14 cellular contexts compared by ENCODE assay signal in genomic region chr1:81682490-81682889, GRCh38.
DNase-seq lines count a peak whose midpoint lies in the region; ATAC-seq and TF ChIP-seq lines count a peak whose summit lies in the region.
"Had no signal": no experiment of that assay in that cellular context is flagged by ENCODE, and none has a peak within 500 bp of the region (broad histone marks: within the 10 kb centered on the region; RNA-seq: fewer than 3 reads in every experiment).

No MANE protein-coding gene starts in this region.

- H3K36me3 Mint-ChIP-seq in endodermal cell (ENCODE audit: low read depth) (peaks cover 3% of the 10 kb centered on the region), neural progenitor cell (peaks cover 8% of the 10 kb centered on the region)
- no peaks in the 10 kb centered on the region for H3K36me3 Mint-ChIP-seq in activated naive CD4-positive, alpha-beta T cell treated with anti-CD3 and anti-CD28 coated beads for 36 hours (ENCODE audit: low read depth)
- H3K36me3 Mint-ChIP-seq: activated CD8-positive, alpha-beta memory T cell treated with anti-CD3 and anti-CD28 coated beads, Interleukin-2, amount 10 ng/mL, durations not matched to agents 7 days and 5 days; activated naive CD4-positive, alpha-beta T cell treated with anti-CD3 and anti-CD28 coated beads, Interleukin-2, amount 50 U/mL, for 72 hours had no signal

- H3K4me1 ChIP-seq in MM.1S (ENCODE audit: low read length) (peaks cover 14% of the 10 kb centered on the region), endodermal cell (ENCODE audit: control insufficient read depth, insufficient read depth, low read length) (peaks cover 8% of the 10 kb centered on the region), neural progenitor cell (peaks cover 45% of the 10 kb centered on the region)

- intact Hi-C loops in activated naive CD4-positive, alpha-beta T cell treated with anti-CD3 and anti-CD28 coated beads for 36 hours (cut with micrococcal nuclease), result no loop called here

- no peak overlapping the region for H3K9ac ChIP-seq in MM.1S (ENCODE audit: low read length)
- H3K9ac ChIP-seq in endodermal cell (ENCODE audit: extremely low read depth, low read length, poor library complexity, severe bottlenecking), result no peak overlapping the region
- no peak overlapping the region for H3K9ac ChIP-seq in neural progenitor cell

- H3K27ac ChIP-seq in MM.1S (ENCODE audit: low read length) (no peak overlapping the region), endodermal cell (ENCODE audit: low read depth, low read length) (peak overlapping the region; percentile 54), neural progenitor cell (no peak overlapping the region)
- H3K27ac ChIP-seq: coronary artery had no signal

- H4K20me1 ChIP-seq in MM.1S (ENCODE audit: insufficient read depth, low read length), result no peaks in the 10 kb centered on the region
- H4K20me1 ChIP-seq in neural progenitor cell (ENCODE audit: low read depth), result no peaks in the 10 kb centered on the region

- no peaks in the 10 kb centered on the region for H3F3A ChIP-seq in MM.1S (ENCODE audit: insufficient read depth, low read length)
- H3F3A ChIP-seq in neural progenitor cell (ENCODE audit: low read depth), result peaks cover 28% of the 10 kb centered on the region

- no peak for TF ChIP-seq CTCF in MM.1S (IDR thresholded peaks at IDR 0.05; ENCODE audit: low read length)
- TF ChIP-seq CTCF in endodermal cell (conservative IDR thresholded peaks at IDR 0.05), result no peak
- no peak for TF ChIP-seq CTCF in neural progenitor cell (IDR thresholded peaks at IDR 0.05)

- H3K9me2 ChIP-seq in MM.1S (replicated peaks; ENCODE audit: insufficient read depth, low read length), result no peaks in the 10 kb centered on the region

- H3K27ac Mint-ChIP-seq in endodermal cell (peak overlapping the region; percentile 65), neural progenitor cell (peak overlapping the region; percentile 70)
- H3K27ac Mint-ChIP-seq in activated naive CD4-positive, alpha-beta T cell treated with anti-CD3 and anti-CD28 coated beads for 36 hours, result no peak overlapping the region
- H3K27ac Mint-ChIP-seq: activated CD8-positive, alpha-beta memory T cell treated with anti-CD3 and anti-CD28 coated beads, Interleukin-2, amount 10 ng/mL, durations not matched to agents 7 days and 5 days; activated naive CD4-positive, alpha-beta T cell treated with anti-CD3 and anti-CD28 coated beads, Interleukin-2, amount 50 U/mL, for 72 hours had no signal

- H3K9me3 ChIP-seq in MM.1S (replicated peaks; ENCODE audit: insufficient read depth, low read length) (no peaks in the 10 kb centered on the region), endodermal cell (ENCODE audit: control insufficient read depth, low read length) (peaks cover 14% of the 10 kb centered on the region), neural progenitor cell (ENCODE audit: low read depth) (no peaks in the 10 kb centered on the region)

- no peak overlapping the region for H3K4me2 ChIP-seq in MM.1S (ENCODE audit: low read depth, low read length)
- no peak overlapping the region for H3K4me2 ChIP-seq in neural progenitor cell

- H3K27me3 Mint-ChIP-seq in endodermal cell (ENCODE audit: insufficient read depth) (no peaks in the 10 kb centered on the region), neural progenitor cell (ENCODE audit: insufficient read depth, low read depth) (peaks cover 6% of the 10 kb centered on the region)
- H3K27me3 Mint-ChIP-seq in activated naive CD4-positive, alpha-beta T cell treated with anti-CD3 and anti-CD28 coated beads for 36 hours (ENCODE audit: low read depth), result no peaks in the 10 kb centered on the region
- H3K27me3 Mint-ChIP-seq: activated CD8-positive, alpha-beta memory T cell treated with anti-CD3 and anti-CD28 coated beads, Interleukin-2, amount 10 ng/mL, durations not matched to agents 7 days and 5 days had no signal

- H3K4me1 Mint-ChIP-seq in endodermal cell, result peaks cover 42% of the 10 kb centered on the region
- peaks cover 52% of the 10 kb centered on the region for H3K4me1 Mint-ChIP-seq in neural progenitor cell
- H3K4me1 Mint-ChIP-seq in activated naive CD4-positive, alpha-beta T cell treated with anti-CD3 and anti-CD28 coated beads for 36 hours (ENCODE audit: low read depth), result no peaks in the 10 kb centered on the region
- H3K4me1 Mint-ChIP-seq: activated CD8-positive, alpha-beta memory T cell treated with anti-CD3 and anti-CD28 coated beads, Interleukin-2, amount 10 ng/mL, durations not matched to agents 7 days and 5 days had no signal

- H3K9me3 Mint-ChIP-seq in endodermal cell (peaks cover 34% of the 10 kb centered on the region), neural progenitor cell (peaks cover 33% of the 10 kb centered on the region)
- peaks cover 9% of the 10 kb centered on the region for H3K9me3 Mint-ChIP-seq in activated naive CD4-positive, alpha-beta T cell treated with anti-CD3 and anti-CD28 coated beads for 36 hours

- 0 out of 2 replicates have a peak overlapping the region, but pooled peaks have one; percentile 45 for H2AFZ ChIP-seq in MM.1S (ENCODE audit: low read length)
- no peak overlapping the region for H2AFZ ChIP-seq in neural progenitor cell (replicated peaks)

- H3K79me2 ChIP-seq in MM.1S (ENCODE audit: low read length), result no peaks in the 10 kb centered on the region
- H3K79me2 ChIP-seq in neural progenitor cell (ENCODE audit: low read depth), result no peaks in the 10 kb centered on the region

- H3K4me3 ChIP-seq in MM.1S (ENCODE audit: low read length), result no peak overlapping the region
- no peak overlapping the region for H3K4me3 ChIP-seq in endodermal cell (ENCODE audit: low read length)
- no peak overlapping the region for H3K4me3 ChIP-seq in neural progenitor cell

- no peak overlapping the region for H3K4me3 Mint-ChIP-seq in endodermal cell
- H3K4me3 Mint-ChIP-seq in neural progenitor cell, result no peak overlapping the region
- H3K4me3 Mint-ChIP-seq in activated naive CD4-positive, alpha-beta T cell treated with anti-CD3 and anti-CD28 coated beads for 36 hours, result no peak overlapping the region
- H3K4me3 Mint-ChIP-seq: activated CD8-positive, alpha-beta memory T cell treated with anti-CD3 and anti-CD28 coated beads, Interleukin-2, amount 10 ng/mL, durations not matched to agents 7 days and 5 days had no signal

- 77 to 85% methylated on average over 5 to 7 of the region's 7 CpGs for WGBS in endodermal cell (ENCODE audit: insufficient coverage in 1 of 2, insufficient read length in 1 of 2), 2 experiments

- DNase-seq in Daoy (ENCODE audit: low read depth), result peak; percentile 27
- no peak for DNase-seq in MM.1S
- peak; percentile 61 for DNase-seq in endodermal cell
- peak; percentile 42 for DNase-seq in neural progenitor cell (ENCODE audit: low spot score)
- no peak for DNase-seq in activated naive CD4-positive, alpha-beta T cell treated with anti-CD3 and anti-CD28 coated beads for 36 hours
- DNase-seq in activated CD8-positive, alpha-beta memory T cell treated with anti-CD3 and anti-CD28 coated beads, Interleukin-2, amount 50 U/mL, for 48 hours, result no peak
- DNase-seq: activated CD8-positive, alpha-beta memory T cell treated with anti-CD3 and anti-CD28 coated beads, Interleukin-2, amount 10 ng/mL, durations not matched to agents 7 days and 5 days; NCI-H1048; NCI-H345; posterior cingulate gyrus had no signal

- H3K36me3 ChIP-seq in MM.1S (replicated peaks; ENCODE audit: insufficient read depth, low read length) (no peaks in the 10 kb centered on the region), endodermal cell (ENCODE audit: control insufficient read depth, insufficient read depth, low read length) (no peaks in the 10 kb centered on the region), neural progenitor cell (no peaks in the 10 kb centered on the region)

- CTCF ChIA-PET in activated naive CD4-positive, alpha-beta T cell treated with anti-CD3 and anti-CD28 coated beads for 36 hours (lab: Charles Lee), result no interaction called here

- H3K27me3 ChIP-seq in MM.1S (replicated peaks; ENCODE audit: insufficient read depth, low read length) (no peaks in the 10 kb centered on the region), endodermal cell (ENCODE audit: control insufficient read depth, insufficient read depth, low read length, poor library complexity, severe bottlenecking) (no peaks in the 10 kb centered on the region), neural progenitor cell (no peaks in the 10 kb centered on the region)

- no peak for ATAC-seq in HG02588 (IDR thresholded peaks at IDR 0.05; ENCODE audit: unreplicated experiment)
- no peak for ATAC-seq in HG02870 (IDR thresholded peaks at IDR 0.05; ENCODE audit: unreplicated experiment)
- ATAC-seq: activated CD8-positive, alpha-beta memory T cell treated with anti-CD3 and anti-CD28 coated beads, Interleukin-2, amount 10 ng/mL, durations not matched to agents 7 days and 5 days; activated naive CD4-positive, alpha-beta T cell treated with anti-CD3 and anti-CD28 coated beads, Interleukin-2, amount 50 U/mL, for 72 hours had no signal

Comparison
In these comparisons a context has a peak if more than half of its experiments do, and no peak if none do; other contexts are left out.
1. DNase-seq: peak in Daoy (single experiment), endodermal cell (single experiment) and neural progenitor cell (single experiment); none in MM.1S (single experiment), activated naive CD4-positive, alpha-beta T cell treated with anti-CD3 and anti-CD28 coated beads for 36 hours (single experiment) and activated CD8-positive, alpha-beta memory T cell treated with anti-CD3 and anti-CD28 coated beads, Interleukin-2, amount 50 U/mL, for 48 hours (single experiment).